3 cellular contexts compared by ENCODE assay signal in genomic region chr1:207651583-207651982, GRCh38.
TF ChIP-seq lines count a peak whose summit lies in the region.

No MANE protein-coding gene starts in this region.

TF ChIP-seq in IMR-90, 13 proteins besides CTCF, POLR2A, EP300 and RAD21:
- TF ChIP-seq CEBPB (IDR thresholded peaks at IDR 0.05; ENCODE audit: low read depth, low read length): peak; percentile 39; the same call in 1 of the 2 replicates
- no peak for TF ChIP-seq MAZ (IDR thresholded peaks at IDR 0.05; ENCODE audit: borderline replicate concordance, low read depth, low read length)

TF ChIP-seq in K562, 482 proteins besides CTCF, POLR2A, EP300 and RAD21:
- TF ChIP-seq CEBPG (CRISPR knock-in tag; IDR thresholded peaks at IDR 0.05) (peak; percentile 80), CEBPG (tag; conservative IDR thresholded peaks at IDR 0.05 in 1 of 2, IDR thresholded peaks at IDR 0.05 in 1 of 2) (peak; percentile 92 to 94), ATF3 (IDR thresholded peaks at IDR 0.05) (peak; percentile 89), ATF3 (CRISPR knock-in tag; conservative IDR thresholded peaks at IDR 0.05) (no peak), CEBPB (tag; IDR thresholded peaks at IDR 0.05) (peak; percentile 64), NUFIP1 (IDR thresholded peaks at IDR 0.05; ENCODE audit: partially characterized antibody) (no peak), ZNF384 (IDR thresholded peaks at IDR 0.05; ENCODE audit: low read depth, low read length) (no peak), ATF4 (CRISPR knock-in tag; IDR thresholded peaks at IDR 0.05) (peak; percentile 71; the same call in 1 of the 2 replicates), ZSCAN32 (CRISPR knock-in tag; IDR thresholded peaks at IDR 0.05) (0 out of 2 replicates have a peak, but pooled peaks have one; percentile 51), IRF9 (tag; IDR thresholded peaks at IDR 0.05) (0 out of 2 replicates have a peak, but pooled peaks have one; percentile 61), EP400 (IDR thresholded peaks at IDR 0.05) (peak; percentile 25; the same call in 1 of the 2 replicates)

TF ChIP-seq in WTC11, 78 proteins besides CTCF, POLR2A, EP300 and RAD21:
- TF ChIP-seq USF2 (CRISPR knock-in tag; IDR thresholded peaks at IDR 0.05): no peak
- no peak for TF ChIP-seq ZNF281 (CRISPR knock-in tag; IDR thresholded peaks at IDR 0.05)
- no peak for TF ChIP-seq ZBTB43 (CRISPR knock-in tag; IDR thresholded peaks at IDR 0.05)
- TF ChIP-seq ZNF425 (CRISPR knock-in tag; conservative IDR thresholded peaks at IDR 0.05): no peak
- no peak for TF ChIP-seq ZNF671 (CRISPR knock-in tag; IDR thresholded peaks at IDR 0.05)
- TF ChIP-seq SOX15 (CRISPR knock-in tag; IDR thresholded peaks at IDR 0.05): no peak
- TF ChIP-seq NR2C2 (CRISPR knock-in tag; IDR thresholded peaks at IDR 0.05): no peak
- no peak for TF ChIP-seq SMAD4 (CRISPR knock-in tag; IDR thresholded peaks at IDR 0.05)
- TF ChIP-seq E2F4 (CRISPR knock-in tag; IDR thresholded peaks at IDR 0.05; ENCODE audit: borderline replicate concordance, low read depth): no peak
- no peak for TF ChIP-seq MLX (CRISPR knock-in tag; IDR thresholded peaks at IDR 0.05)
- no peak for TF ChIP-seq NR1H2 (CRISPR knock-in tag; IDR thresholded peaks at IDR 0.05)
TF ChIP-seq in WTC11: peak in this region for 0.
